ENCODE assay signal across 10 cellular contexts in genomic region chr3:11835028-11835639, GRCh38. TPM values are rescaled to one million over a fixed set of nuclear protein-coding genes. Genes with fewer than 3 reads are reported as not detected.
DNase-seq lines count a peak whose midpoint lies in the region; ATAC-seq, FAIRE-seq and TF ChIP-seq lines count a peak whose summit lies in the region.
"Had no signal": no experiment of that assay in that cellular context is flagged by ENCODE, and none has a peak within 500 bp of the region (broad histone marks: within the 10 kb centered on the region; RNA-seq: fewer than 3 reads in every experiment).

No MANE protein-coding gene starts in this region.

- ATAC-seq in GM19463 (IDR thresholded peaks at IDR 0.05; ENCODE audit: unreplicated experiment) = no peak

- no peaks in the 10 kb centered on the region for H3K9me2 ChIP-seq in DOHH2 (replicated peaks; ENCODE audit: control insufficient read depth, low read length)

- no peaks in the 10 kb centered on the region for H3K27me3 ChIP-seq in DOHH2 (ENCODE audit: control insufficient read depth, low read length)
- H3K27me3 ChIP-seq in bronchial epithelial cell (ENCODE audit: control insufficient read depth, insufficient read depth, low read length) = no peaks in the 10 kb centered on the region
- no peaks in the 10 kb centered on the region for H3K27me3 ChIP-seq in effector memory CD4-positive, alpha-beta T cell (replicated peaks; ENCODE audit: control insufficient read depth, insufficient read depth, low read length, poor library complexity, severe bottlenecking)

- TF ChIP-seq CTCF in DOHH2 (IDR thresholded peaks at IDR 0.05; ENCODE audit: low read depth, low read length, poor library complexity, severe bottlenecking) = peak; percentile 48
- peak; percentile 6 for TF ChIP-seq CTCF in bronchial epithelial cell (IDR thresholded peaks at IDR 0.05; ENCODE audit: insufficient read depth, low read length, severe bottlenecking)

- no peak overlapping the region for H3K27ac ChIP-seq in DOHH2 (ENCODE audit: low read depth, low read length)
- H3K27ac ChIP-seq in substantia nigra (ENCODE audit: low read depth, low read length, poor library complexity, severe bottlenecking) = no peak overlapping the region
- H3K27ac ChIP-seq in caudate nucleus (ENCODE audit: low read depth, low read length) = no peak overlapping the region
- H3K27ac ChIP-seq in effector memory CD4-positive, alpha-beta T cell (ENCODE audit: insufficient read depth, low read length, poor library complexity, severe bottlenecking) = no peak overlapping the region

- H3K9me3 ChIP-seq in DOHH2 (ENCODE audit: control insufficient read depth, insufficient read depth, low read length) = no peaks in the 10 kb centered on the region
- H3K9me3 ChIP-seq in effector memory CD4-positive, alpha-beta T cell (ENCODE audit: control insufficient read depth, low read length) = no peaks in the 10 kb centered on the region

- no peak for FAIRE-seq in bronchial epithelial cell (lab: Jason Lieb, UNC)
- FAIRE-seq: islet of Langerhans had no signal

- no peak overlapping the region for H3K4me2 ChIP-seq in DOHH2 (ENCODE audit: low read length)

- no peaks in the 10 kb centered on the region for H3K79me2 ChIP-seq in DOHH2 (ENCODE audit: control insufficient read depth, low read length)

- peaks cover 5% of the 10 kb centered on the region for H3F3A ChIP-seq in DOHH2 (ENCODE audit: control insufficient read depth, insufficient read depth)

- H3K36me3 ChIP-seq in DOHH2 (ENCODE audit: control insufficient read depth, low read length) = peaks cover 87% of the 10 kb centered on the region
- peaks cover 16% of the 10 kb centered on the region for H3K36me3 ChIP-seq in bronchial epithelial cell (ENCODE audit: control insufficient read depth, insufficient read depth, low read length)
- peaks cover 61% of the 10 kb centered on the region for H3K36me3 ChIP-seq in effector memory CD4-positive, alpha-beta T cell (ENCODE audit: control insufficient read depth, insufficient read depth, low read length)

- no peaks in the 10 kb centered on the region for H4K20me1 ChIP-seq in DOHH2 (ENCODE audit: control insufficient read depth, insufficient read depth, low read depth, low read length)

- peak; percentile 36 to 38 for DNase-seq in Kasumi-1 (lab: John Stamatoyannopoulos, UW)
- peak; percentile 37 for DNase-seq in bronchial epithelial cell (ENCODE audit: low read depth)
- DNase-seq in myocyte (ENCODE audit: low read depth) = peak; percentile 25
- DNase-seq in substantia nigra (lab: John Stamatoyannopoulos, UW) = no peak
- DNase-seq in caudate nucleus (lab: John Stamatoyannopoulos, UW) = no peak
- DNase-seq in effector memory CD4-positive, alpha-beta T cell = no peak
- DNase-seq: activated CD4-positive, alpha-beta memory T cell treated with anti-CD3 and anti-CD28 coated beads for 36 hours had no signal

- no peak overlapping the region for H3K4me3 ChIP-seq in DOHH2 (ENCODE audit: low read length)
- no peak overlapping the region for H3K4me3 ChIP-seq in bronchial epithelial cell (ENCODE audit: low read depth, low read length)
- H3K4me3 ChIP-seq in effector memory CD4-positive, alpha-beta T cell (ENCODE audit: insufficient read depth, low read depth, low read length, poor library complexity, severe bottlenecking) = no peak overlapping the region

- H3K4me1 ChIP-seq in DOHH2 (ENCODE audit: control insufficient read depth, low read length) = no peaks in the 10 kb centered on the region
- no peaks in the 10 kb centered on the region for H3K4me1 ChIP-seq in effector memory CD4-positive, alpha-beta T cell (ENCODE audit: control insufficient read depth, insufficient read depth, low read length, poor library complexity, severe bottlenecking)

RNA-seq across cellular contexts. Expression of gene TAMM41, which starts 11.6 kb away (rescaled TPM):
- 3.9 and 4.1 TPM in 2 replicates for total RNA-seq in bronchial epithelial cell
- total RNA-seq in myocyte = 7.4 and 8.6 TPM in 2 replicates
- polyA plus RNA-seq in myocyte (2012) = 15.0 TPM

Comparison
In these comparisons a context has a peak if more than half of its experiments do, and no peak if none do; other contexts are left out.
1. DNase-seq: peak in Kasumi-1 (2 of 2), bronchial epithelial cell (single experiment) and myocyte (single experiment); none in substantia nigra (0 of 49), caudate nucleus (0 of 61) and effector memory CD4-positive, alpha-beta T cell (0 of 3).